ENCODE assay signal across 22 cellular contexts in genomic region chr5:169772688-169773087, GRCh38.
"Had no signal": no experiment of that assay in that cellular context is flagged by ENCODE, and none has a peak within 500 bp of the region (broad histone marks: within the 10 kb centered on the region; RNA-seq: fewer than 3 reads in every experiment).

No MANE protein-coding gene starts in this region.

- H3K27me3 Mint-ChIP-seq: central memory CD8-positive, alpha-beta T cell had no signal

- H3K27ac Mint-ChIP-seq: activated CD8-positive, alpha-beta T cell treated with anti-CD3 and anti-CD28 coated beads, Interleukin-2, amount 10 ng/mL, durations not matched to agents 7 days and 5 days; WTC11 had no signal

- ATAC-seq: activated CD8-positive, alpha-beta T cell treated with anti-CD3 and anti-CD28 coated beads, Interleukin-2, amount 10 ng/mL, durations not matched to agents 7 days and 5 days; body of pancreas; WTC11 had no signal

- H3K36me3 Mint-ChIP-seq: WTC11 had no signal

- H3K9me3 Mint-ChIP-seq: central memory CD8-positive, alpha-beta T cell; WTC11 had no signal

- DNase-seq: activated CD4-positive, alpha-beta T cell treated with anti-CD3 and anti-CD28 coated beads for 48 hours; activated CD4-positive, alpha-beta T cell treated with anti-CD3 and anti-CD28 coated beads, Interleukin-2, amount 50 U/mL, for 4 hours; activated CD4-positive, CD25-positive, alpha-beta regulatory T cell treated with anti-CD3 and anti-CD28 coated beads, Interleukin-2, amount 50 U/mL, for 72 hours; activated CD8-positive, alpha-beta memory T cell treated with anti-CD3 and anti-CD28 coated beads, Interleukin-2, amount 50 U/mL, for 48 hours; activated CD8-positive, alpha-beta T cell treated with anti-CD3 and anti-CD28 coated beads, Interleukin-2, amount 10 ng/mL, durations not matched to agents 7 days and 5 days; activated naive CD4-positive, alpha-beta T cell treated with anti-CD3 and anti-CD28 coated beads, Interleukin-2, amount 50 U/mL, for 16 hours; activated T-cell treated with anti-CD3 and anti-CD28 coated beads, Interleukin-2, amount 50 U/mL, for 1 hour; amniotic stem cell; body of pancreas; MM.1S; NCI-H1105; NCI-H1436; NCI-H1694 treated with DMSO at 0.1 percent for 48 hours; NCI-H2081; NCI-H510A treated with DMSO at 0.1 percent for 48 hours; Peyer's patch; Right ventricle myocardium superior; SJCRH30; SK-N-SH; T-helper 1 cell had no signal

- H3K4me3 Mint-ChIP-seq: activated CD8-positive, alpha-beta T cell treated with anti-CD3 and anti-CD28 coated beads, Interleukin-2, amount 10 ng/mL, durations not matched to agents 7 days and 5 days; central memory CD8-positive, alpha-beta T cell; WTC11 had no signal
